In the genomic region with DNA sequence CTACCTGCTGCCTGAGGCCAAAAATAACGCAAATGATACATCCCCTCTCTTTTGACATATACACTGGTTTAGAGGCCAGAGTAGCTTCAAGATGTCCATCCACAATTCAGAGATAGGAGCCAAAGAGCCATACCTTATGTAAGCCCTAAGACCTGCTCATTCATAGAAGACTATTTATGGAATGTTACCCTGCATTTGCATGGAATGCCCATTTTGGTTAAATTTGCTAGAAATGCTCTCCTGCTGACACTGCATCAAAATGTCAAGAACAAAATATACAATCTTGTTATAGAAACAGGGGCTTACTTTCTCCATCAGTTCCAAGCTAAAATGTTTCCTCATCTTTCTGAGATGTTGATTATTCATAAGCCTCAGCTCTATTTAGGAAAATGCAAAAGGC, we compare ENCODE assay signal across 37 cellular contexts.
"Had no signal": no experiment of that assay in that cellular context is flagged by ENCODE, and none has a peak within 500 bp of the region (broad histone marks: within the 10 kb centered on the region; RNA-seq: fewer than 3 reads in every experiment).

No MANE protein-coding gene starts in this region.

- H3K9me3 Mint-ChIP-seq: activated B cell treated with CpG ODN at 0.5 μM for 24 hours; activated CD4-positive, alpha-beta memory T cell treated with anti-CD3 and anti-CD28 coated beads for 36 hours; activated naive CD4-positive, alpha-beta T cell treated with anti-CD3 and anti-CD28 coated beads for 36 hours; activated naive CD4-positive, alpha-beta T cell treated with anti-CD3 and anti-CD28 coated beads, Interleukin-2, amount 50 U/mL, for 72 hours; activated naive CD8-positive, alpha-beta T cell treated with anti-CD3 and anti-CD28 coated beads for 36 hours; activated T-cell treated with anti-CD3 and anti-CD28 coated beads, Interleukin-2, amount 50 U/mL, for 4 hours; activated T-cell treated with anti-CD3 and anti-CD28 coated beads, Interleukin-2, amount 50 U/mL, for 72 hours; activated T-helper 1 cell treated with anti-CD3 and anti-CD28 coated beads, Interleukin-12 subunit alpha, Interleukin-12 subunit beta, Interleukin-2, Interleukin-4 antibody, amounts not matched to agents 30 ng/mL and 10 ng/mL and 1 ng/mL, durations not matched to agents 14 hours and 24 hours and 36 hours; activated T-helper 17 cell treated with anti-CD3 and anti-CD28 coated beads, Interleukin-2, amount 50 U/mL, for 72 hours; central memory CD8-positive, alpha-beta T cell; T-helper 1 cell treated with Interleukin-12 subunit alpha and Interleukin-12 subunit beta and Interleukin-4 antibody, amounts not matched to agents 30 μg/mL and 1 μg/mL, for 36 hours had no signal

- H3K36me3 ChIP-seq: adrenal gland, cardiac muscle cell had no signal

- H3K4me3 ChIP-seq: adrenal gland, cardiac muscle cell had no signal

- H3K27ac ChIP-seq: adrenal gland, cardiac muscle cell, VCaP had no signal

- H3K4me1 Mint-ChIP-seq: activated B cell treated with CpG ODN at 0.5 μM for 24 hours; activated naive CD8-positive, alpha-beta T cell treated with anti-CD3 and anti-CD28 coated beads for 36 hours; activated T-helper 17 cell treated with anti-CD3 and anti-CD28 coated beads, Interleukin-2, amount 50 U/mL, for 72 hours; brain; central memory CD8-positive, alpha-beta T cell had no signal

- H3K36me3 Mint-ChIP-seq: activated CD4-positive, alpha-beta memory T cell treated with anti-CD3 and anti-CD28 coated beads for 36 hours; activated naive CD4-positive, alpha-beta T cell treated with anti-CD3 and anti-CD28 coated beads, Interleukin-2, amount 50 U/mL, for 72 hours; activated naive CD8-positive, alpha-beta T cell treated with anti-CD3 and anti-CD28 coated beads for 36 hours; brain had no signal

- FAIRE-seq: bronchial epithelial cell, TTC549 had no signal

- DNase-seq: activated B cell treated with CpG ODN at 0.5 μM for 24 hours; activated CD4-positive, alpha-beta memory T cell treated with anti-CD3 and anti-CD28 coated beads for 36 hours; activated CD4-positive, alpha-beta T cell treated with anti-CD3 and anti-CD28 coated beads for 4 hours; activated CD4-positive, alpha-beta T cell treated with anti-CD3 and anti-CD28 coated beads, Interleukin-2, amount 10 ng/mL, durations not matched to agents 24 days and 14 days; activated CD4-positive, alpha-beta T cell treated with anti-CD3 and anti-CD28 coated beads, Interleukin-2, amount 50 U/mL, for 1 hour; activated CD4-positive, alpha-beta T cell treated with anti-CD3 and anti-CD28 coated beads, Interleukin-2, amount 50 U/mL, for 4 hours; activated CD4-positive, CD25-positive, alpha-beta regulatory T cell treated with anti-CD3 and anti-CD28 coated beads, Interleukin-2, amount 50 U/mL, for 72 hours; activated CD8-positive, alpha-beta memory T cell treated with anti-CD3 and anti-CD28 coated beads, Interleukin-2, amount 50 U/mL, for 4 hours; activated CD8-positive, alpha-beta T cell treated with anti-CD3 and anti-CD28 coated beads for 36 hours; activated effector memory CD4-positive, alpha-beta T cell treated with anti-CD3 and anti-CD28 coated beads, Interleukin-2, amount 50 U/mL, for 16 hours; activated gamma-delta T cell treated with Interleukin-2 at 50 U/mL for 16 hours; activated naive CD4-positive, alpha-beta T cell; activated naive CD4-positive, alpha-beta T cell treated with anti-CD3 and anti-CD28 coated beads for 36 hours; activated naive CD4-positive, alpha-beta T cell treated with anti-CD3 and anti-CD28 coated beads, Interleukin-2, amount 50 U/mL, for 16 hours; activated naive CD8-positive, alpha-beta T cell treated with anti-CD3 and anti-CD28 coated beads for 36 hours; activated T-cell treated with anti-CD3 and anti-CD28 coated beads for 4 hours; activated T-cell treated with anti-CD3 and anti-CD28 coated beads, Interleukin-2, amount 50 U/mL, for 1 hour; activated T-cell treated with anti-CD3 and anti-CD28 coated beads, Interleukin-2, amount 50 U/mL, for 4 hours; activated T-cell treated with anti-CD3 and anti-CD28 coated beads, Interleukin-2, amount 50 U/mL, for 72 hours; adrenal gland; amniotic stem cell; aorta; caudate nucleus; cerebellar nuclear complex; T-helper 2 cell; T-helper 9 cell had no signal

- H3K4me1 ChIP-seq: adrenal gland had no signal

- H3K27ac Mint-ChIP-seq: activated B cell treated with CpG ODN at 0.5 μM for 24 hours; activated CD4-positive, alpha-beta memory T cell treated with anti-CD3 and anti-CD28 coated beads for 36 hours; activated CD4-positive, alpha-beta T cell treated with anti-CD3 and anti-CD28 coated beads, Interleukin-2, amount 10 ng/mL, durations not matched to agents 24 days and 14 days; activated CD8-positive, alpha-beta T cell treated with anti-CD3 and anti-CD28 coated beads for 36 hours; activated naive CD4-positive, alpha-beta T cell treated with anti-CD3 and anti-CD28 coated beads for 36 hours; activated naive CD4-positive, alpha-beta T cell treated with anti-CD3 and anti-CD28 coated beads, Interleukin-2, amount 50 U/mL, for 72 hours; activated naive CD8-positive, alpha-beta T cell treated with anti-CD3 and anti-CD28 coated beads for 36 hours; activated T-cell treated with anti-CD3 and anti-CD28 coated beads, Interleukin-2, amount 50 U/mL, for 72 hours; activated T-helper 1 cell treated with anti-CD3 and anti-CD28 coated beads, Interleukin-12 subunit alpha, Interleukin-12 subunit beta, Interleukin-2, Interleukin-4 antibody, amounts not matched to agents 30 ng/mL and 10 ng/mL and 1 ng/mL, durations not matched to agents 14 hours and 24 hours and 36 hours; activated T-helper 17 cell treated with anti-CD3 and anti-CD28 coated beads, Interleukin-2, amount 50 U/mL, for 72 hours; brain; T-helper 1 cell treated with Interleukin-12 subunit alpha and Interleukin-12 subunit beta and Interleukin-4 antibody, amounts not matched to agents 30 μg/mL and 1 μg/mL, for 36 hours; T-helper 2 cell treated with Interferon-gamma antibody and Interleukin-4, amounts not matched to agents 5 μg/mL and 100 μg/mL, for 36 hours had no signal

- H3K27me3 ChIP-seq: adrenal gland, cardiac muscle cell had no signal

- H3K4me3 Mint-ChIP-seq: activated B cell treated with CpG ODN at 0.5 μM for 24 hours; activated CD4-positive, alpha-beta memory T cell treated with anti-CD3 and anti-CD28 coated beads for 36 hours; activated CD4-positive, alpha-beta T cell treated with anti-CD3 and anti-CD28 coated beads, Interleukin-2, amount 10 ng/mL, durations not matched to agents 24 days and 14 days; activated CD8-positive, alpha-beta T cell treated with anti-CD3 and anti-CD28 coated beads for 36 hours; activated naive CD4-positive, alpha-beta T cell treated with anti-CD3 and anti-CD28 coated beads for 36 hours; activated naive CD8-positive, alpha-beta T cell treated with anti-CD3 and anti-CD28 coated beads for 36 hours; activated T-cell treated with anti-CD3 and anti-CD28 coated beads, Interleukin-2, amount 50 U/mL, for 4 hours; activated T-cell treated with anti-CD3 and anti-CD28 coated beads, Interleukin-2, amount 50 U/mL, for 72 hours; activated T-helper 1 cell treated with anti-CD3 and anti-CD28 coated beads, Interleukin-12 subunit alpha, Interleukin-12 subunit beta, Interleukin-2, Interleukin-4 antibody, amounts not matched to agents 30 ng/mL and 10 ng/mL and 1 ng/mL, durations not matched to agents 14 hours and 24 hours and 36 hours; activated T-helper 17 cell treated with anti-CD3 and anti-CD28 coated beads, Interleukin-2, amount 50 U/mL, for 72 hours; brain; central memory CD8-positive, alpha-beta T cell; T-helper 1 cell treated with Interleukin-12 subunit alpha and Interleukin-12 subunit beta and Interleukin-4 antibody, amounts not matched to agents 30 μg/mL and 1 μg/mL, for 36 hours; T-helper 2 cell treated with Interferon-gamma antibody and Interleukin-4, amounts not matched to agents 5 μg/mL and 100 μg/mL, for 36 hours had no signal

- H3K9me3 ChIP-seq: adrenal gland had no signal
